In the genomic region with DNA sequence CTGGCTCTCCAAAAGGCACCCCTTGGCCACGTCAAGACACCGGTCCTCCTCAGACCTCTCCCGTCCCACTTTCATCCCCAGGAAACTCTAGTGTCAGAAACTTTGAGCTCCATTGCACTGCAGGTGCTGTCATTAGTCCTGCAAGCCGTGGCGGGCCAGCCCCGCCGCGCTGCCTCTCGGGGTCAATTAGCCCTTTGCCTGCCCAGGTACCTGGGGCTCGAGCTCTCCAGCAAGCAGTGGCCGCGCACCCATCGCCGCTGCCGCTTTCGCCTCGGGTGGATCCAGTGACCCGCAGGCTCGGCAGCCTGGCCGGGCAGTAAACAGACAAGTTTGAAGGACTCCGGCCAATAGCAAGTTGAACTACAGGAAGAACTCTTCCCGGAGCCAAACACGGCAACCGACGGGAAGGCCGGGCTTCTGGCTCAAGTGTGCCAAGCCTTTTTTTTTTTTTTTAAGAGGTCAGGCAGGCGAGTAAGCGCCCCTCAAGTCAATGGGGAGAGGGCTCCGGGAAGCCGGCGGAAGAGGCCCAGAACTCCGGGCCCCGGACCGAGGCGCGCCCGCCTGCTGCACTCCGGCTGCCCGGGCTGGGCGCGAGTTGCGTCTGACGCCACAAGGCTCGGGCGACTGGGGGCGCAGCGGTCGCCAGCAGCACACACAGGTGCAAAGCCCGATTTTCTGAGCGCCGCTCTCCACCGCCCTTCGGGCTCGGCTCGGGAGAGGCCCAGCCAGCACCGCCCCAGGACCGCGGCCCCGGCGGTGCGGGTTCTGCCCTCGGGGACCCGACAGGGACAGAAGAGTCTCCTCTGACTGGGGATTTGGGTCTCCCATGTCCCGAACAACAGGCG, we compare ENCODE assay signal across 8 cellular contexts. TPM values are rescaled to one million over a fixed set of nuclear protein-coding genes. Genes with fewer than 3 reads are reported as not detected.
DNase-seq lines count a peak whose midpoint lies in the region; ATAC-seq, FAIRE-seq and TF ChIP-seq lines count a peak whose summit lies in the region.

No MANE protein-coding gene starts in this region.

- no peaks in the 10 kb centered on the region for H3K79me2 ChIP-seq in neural cell (replicated peaks; ENCODE audit: insufficient read depth, low read length)

- no peaks in the 10 kb centered on the region for H3K36me3 ChIP-seq in neural cell (ENCODE audit: insufficient read depth, low read length)

- DNase-seq in A549 (ENCODE audit: low read depth in 1 of 2, low spot score in 1 of 2) (no peak), GM13977 (ENCODE audit: low spot score) (peak; percentile 45), T-cell (no peak), fibroblast of villous mesenchyme (ENCODE audit: low read depth) (no peak)

- no peak overlapping the region for H3K27ac Mint-ChIP-seq in T-cell

- H3F3A ChIP-seq in neural cell (ENCODE audit: insufficient read depth, low read length, poor library complexity, severe bottlenecking) = no peaks in the 10 kb centered on the region

- no peaks in the 10 kb centered on the region for H3K36me3 Mint-ChIP-seq in T-cell

- H3K9me2 ChIP-seq in neural cell (ENCODE audit: insufficient read depth, low read length) = no peaks in the 10 kb centered on the region

- TF ChIP-seq CTCF in A549 (IDR thresholded peaks at IDR 0.05) (no peak), GM13977 (IDR thresholded peaks at IDR 0.05; ENCODE audit: extremely low read depth, insufficient read depth, missing control alignments) (no peak), fibroblast of villous mesenchyme (IDR thresholded peaks at IDR 0.05; ENCODE audit: insufficient read depth, low read depth, low read length) (no peak), neural cell (IDR thresholded peaks at IDR 0.05; ENCODE audit: poor library complexity, severe bottlenecking) (peak; percentile 15)

- no peak for TF ChIP-seq EP300 in A549 (IDR thresholded peaks at IDR 0.05)
- no peak for TF ChIP-seq EP300 in neural cell (conservative IDR thresholded peaks at IDR 0.05; ENCODE audit: poor library complexity, severe bottlenecking)

- H3K9me3 ChIP-seq in A549 (no peaks in the 10 kb centered on the region), neural cell (ENCODE audit: low read length) (no peaks in the 10 kb centered on the region)

- H3K9me3 Mint-ChIP-seq in T-cell = no peaks in the 10 kb centered on the region

- H4K20me1 ChIP-seq in neural cell (ENCODE audit: insufficient read depth) = no peaks in the 10 kb centered on the region

- TF ChIP-seq POLR2A in A549 (IDR thresholded peaks at IDR 0.05; ENCODE audit: low read length) = no peak

- no peak overlapping the region for H3K27ac ChIP-seq in A549
- no peak overlapping the region for H3K27ac ChIP-seq in neural cell (ENCODE audit: low read length)

- peaks cover 7 to 21% (median 15%) of the 10 kb centered on the region in 3 donors for H3K4me1 Mint-ChIP-seq in T-cell

- in situ Hi-C loops in GM13977 (cut with MboI; ENCODE audit: low pct_unique_long_range_greater_than_20kb, low sequenced_read_pairs, unreplicated experiment) = no loop called here

- TF ChIP-seq RAD21 in A549 (conservative IDR thresholded peaks at IDR 0.05 in 1 of 2, IDR thresholded peaks at IDR 0.05 in 1 of 2) (no peak), neural cell (conservative IDR thresholded peaks at IDR 0.05) (no peak)

- peak overlapping the region; percentile 21 for H3K9ac ChIP-seq in neural cell (ENCODE audit: low read length)

- POLR2A ChIA-PET in A549 (lab: Yijun Ruan, JAX) (interaction anchor here (0.6 kb wide), 1 partner anchor 1129 kb away, joined by 5 read pairs; no protein-coding TSS in a partner anchor), T-cell (lab: Charles Lee) (no interaction called here)

- H3K27me3 ChIP-seq in neural cell (ENCODE audit: insufficient read depth, low read depth, low read length) = peaks cover 79% of the 10 kb centered on the region

- ATAC-seq in A549 (peak; percentile 65 to 80), T-cell (replicated peaks in 1 of 4) (no peak), GM19455 (IDR thresholded peaks at IDR 0.05; ENCODE audit: unreplicated experiment) (no peak), GM18519 (IDR thresholded peaks at IDR 0.05; ENCODE audit: low FRiP score, unreplicated experiment) (no peak), GM19351 (IDR thresholded peaks at IDR 0.05; ENCODE audit: unreplicated experiment) (no peak)

- CTCF ChIA-PET in A549 (lab: Yijun Ruan, JAX) = interaction anchor here (1.8 kb wide), 1 partner anchor 30 kb away, joined by 3 read pairs; no protein-coding TSS in a partner anchor
- CTCF ChIA-PET in T-cell (lab: Charles Lee) = no interaction called here

- FAIRE-seq in A549 (lab: Jason Lieb, UNC) = no peak

- H3K4me3 Mint-ChIP-seq in T-cell = peak overlapping the region in 2 of 3 donors; percentile 36 to 41

- H3K4me3 ChIP-seq in A549 = peak overlapping the region; percentile 50
- peak overlapping the region; percentile 12 for H3K4me3 ChIP-seq in fibroblast of villous mesenchyme (ENCODE audit: low read depth, low read length)
- H3K4me3 ChIP-seq in neural cell (ENCODE audit: low read length) = peak overlapping the region; percentile 66

- no peak overlapping the region for H2AFZ ChIP-seq in neural cell (ENCODE audit: low read depth, low read length)

- H3K27me3 Mint-ChIP-seq in T-cell = peaks cover 47 to 54% of the 10 kb centered on the region in 2 donors

- peaks cover 11% of the 10 kb centered on the region; the same call in 2 of the 3 replicates for H3K4me1 ChIP-seq in A549

- 2% methylated on average over 40 of the region's 65 CpGs for WGBS in A549 (ENCODE audit: missing lambda C conversion rate)

- H3K4me2 ChIP-seq in A549 (peak overlapping the region; percentile 94), neural cell (ENCODE audit: low read length) (peak overlapping the region; percentile 66)

TF ChIP-seq in A549, 52 proteins besides CTCF, POLR2A, EP300 and RAD21 (continues in another document):
- TF ChIP-seq SMC3 (IDR thresholded peaks at IDR 0.05) (no peak), FOSL2 (IDR thresholded peaks at IDR 0.05) (no peak), FOSL2 (CRISPR knock-in tag; IDR thresholded peaks at IDR 0.05) (no peak), HOXB5 (CRISPR knock-in tag; IDR thresholded peaks at IDR 0.05) (no peak), JUNB (IDR thresholded peaks at IDR 0.05) (no peak), HOXB13 (CRISPR knock-in tag; IDR thresholded peaks at IDR 0.05; ENCODE audit: low read depth) (no peak), NPAS2 (CRISPR knock-in tag; IDR thresholded peaks at IDR 0.05; ENCODE audit: borderline replicate concordance) (no peak), JUN (IDR thresholded peaks at IDR 0.05) (no peak), CHD4 (IDR thresholded peaks at IDR 0.05; ENCODE audit: borderline replicate concordance) (no peak), KDM1A (IDR thresholded peaks at IDR 0.05; ENCODE audit: low read depth) (no peak), RCOR1 (IDR thresholded peaks at IDR 0.05; ENCODE audit: low read depth, low read length) (no peak), HDAC2 (IDR thresholded peaks at IDR 0.05) (no peak), TP53 (CRISPR knock-in tag; IDR thresholded peaks at IDR 0.05) (no peak), MAFK (IDR thresholded peaks at IDR 0.05; ENCODE audit: partially characterized antibody) (no peak)
- TF ChIP-seq, protein P1, sequence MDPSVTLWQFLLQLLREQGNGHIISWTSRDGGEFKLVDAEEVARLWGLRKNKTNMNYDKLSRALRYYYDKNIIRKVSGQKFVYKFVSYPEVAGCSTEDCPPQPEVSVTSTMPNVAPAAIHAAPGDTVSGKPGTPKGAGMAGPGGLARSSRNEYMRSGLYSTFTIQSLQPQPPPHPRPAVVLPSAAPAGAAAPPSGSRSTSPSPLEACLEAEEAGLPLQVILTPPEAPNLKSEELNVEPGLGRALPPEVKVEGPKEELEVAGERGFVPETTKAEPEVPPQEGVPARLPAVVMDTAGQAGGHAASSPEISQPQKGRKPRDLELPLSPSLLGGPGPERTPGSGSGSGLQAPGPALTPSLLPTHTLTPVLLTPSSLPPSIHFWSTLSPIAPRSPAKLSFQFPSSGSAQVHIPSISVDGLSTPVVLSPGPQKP (IDR thresholded peaks at IDR 0.05; ENCODE audit: low read depth, low read length) = no peak

TF ChIP-seq in neural cell, 6 proteins besides CTCF, POLR2A, EP300 and RAD21 (continues in another document):
- TF ChIP-seq TAF1 (IDR thresholded peaks at IDR 0.05; ENCODE audit: low read depth) (no peak), MXI1 (conservative IDR thresholded peaks at IDR 0.05; ENCODE audit: poor library complexity, severe bottlenecking) (no peak), POLR2AphosphoS5 (IDR thresholded peaks at IDR 0.05) (no peak), EZH2 (IDR thresholded peaks at IDR 0.05; ENCODE audit: borderline replicate concordance, insufficient read depth, low read length, poor library complexity, severe bottlenecking) (peak; percentile 39)
- TF ChIP-seq, protein P2, sequence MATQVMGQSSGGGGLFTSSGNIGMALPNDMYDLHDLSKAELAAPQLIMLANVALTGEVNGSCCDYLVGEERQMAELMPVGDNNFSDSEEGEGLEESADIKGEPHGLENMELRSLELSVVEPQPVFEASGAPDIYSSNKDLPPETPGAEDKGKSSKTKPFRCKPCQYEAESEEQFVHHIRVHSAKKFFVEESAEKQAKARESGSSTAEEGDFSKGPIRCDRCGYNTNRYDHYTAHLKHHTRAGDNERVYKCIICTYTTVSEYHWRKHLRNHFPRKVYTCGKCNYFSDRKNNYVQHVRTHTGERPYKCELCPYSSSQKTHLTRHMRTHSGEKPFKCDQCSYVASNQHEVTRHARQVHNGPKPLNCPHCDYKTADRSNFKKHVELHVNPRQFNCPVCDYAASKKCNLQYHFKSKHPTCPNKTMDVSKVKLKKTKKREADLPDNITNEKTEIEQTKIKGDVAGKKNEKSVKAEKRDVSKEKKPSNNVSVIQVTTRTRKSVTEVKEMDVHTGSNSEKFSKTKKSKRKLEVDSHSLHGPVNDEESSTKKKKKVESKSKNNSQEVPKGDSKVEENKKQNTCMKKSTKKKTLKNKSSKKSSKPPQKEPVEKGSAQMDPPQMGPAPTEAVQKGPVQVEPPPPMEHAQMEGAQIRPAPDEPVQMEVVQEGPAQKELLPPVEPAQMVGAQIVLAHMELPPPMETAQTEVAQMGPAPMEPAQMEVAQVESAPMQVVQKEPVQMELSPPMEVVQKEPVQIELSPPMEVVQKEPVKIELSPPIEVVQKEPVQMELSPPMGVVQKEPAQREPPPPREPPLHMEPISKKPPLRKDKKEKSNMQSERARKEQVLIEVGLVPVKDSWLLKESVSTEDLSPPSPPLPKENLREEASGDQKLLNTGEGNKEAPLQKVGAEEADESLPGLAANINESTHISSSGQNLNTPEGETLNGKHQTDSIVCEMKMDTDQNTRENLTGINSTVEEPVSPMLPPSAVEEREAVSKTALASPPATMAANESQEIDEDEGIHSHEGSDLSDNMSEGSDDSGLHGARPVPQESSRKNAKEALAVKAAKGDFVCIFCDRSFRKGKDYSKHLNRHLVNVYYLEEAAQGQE (IDR thresholded peaks at IDR 0.05; ENCODE audit: borderline replicate concordance) = no peak

RNA-seq across cellular contexts. Expression of a gene that starts 1.1 kb away (rescaled TPM):
- polyA plus RNA-seq in A549 (2011; rRNA removed) (not detected in 2 replicates), A549 (2017; fragmentation: RNase III; extraction: RNeasy Plus Mini Kit Qiagen cat#74134 plus additional on column Dnase treatment) (not detected in 3 replicates), neural cell (0.69 and 0.88 TPM in 2 replicates)
- polyA plus RNA-seq in A549 (2012; cell fraction: cytosol; rRNA removed) = not detected in 2 replicates
- not detected in 2 replicates for polyA plus RNA-seq in A549 (2012; cell fraction: nucleus; rRNA removed)
- not detected in 2 replicates for polyA minus RNA-seq in A549 (2011; rRNA and poly(A)+ RNA removed)
- total RNA-seq in T-cell (under 1 TPM in 2 of 5 donors, not detected in 3; 0.03 to 0.06 TPM), fibroblast of villous mesenchyme (under 0.01 TPM in 1 of 2 replicates, not detected in the other)
- polyA minus RNA-seq in neural cell = 2.9 and 3.7 TPM in 2 replicates

Comparison
In these comparisons a context has a peak if more than half of its experiments do, and no peak if none do; other contexts are left out.
1. ATAC-seq: peak in A549 (2 of 2); none in T-cell (0 of 4), GM19455 (single experiment), GM18519 (single experiment) and GM19351 (single experiment).
2. H3K4me3 ChIP-seq: peak in every context shown above with its lines; median percentile 66 in neural cell; 50 in A549; 12 in fibroblast of villous mesenchyme.